12 cellular contexts compared by ENCODE assay signal in the genomic region with DNA sequence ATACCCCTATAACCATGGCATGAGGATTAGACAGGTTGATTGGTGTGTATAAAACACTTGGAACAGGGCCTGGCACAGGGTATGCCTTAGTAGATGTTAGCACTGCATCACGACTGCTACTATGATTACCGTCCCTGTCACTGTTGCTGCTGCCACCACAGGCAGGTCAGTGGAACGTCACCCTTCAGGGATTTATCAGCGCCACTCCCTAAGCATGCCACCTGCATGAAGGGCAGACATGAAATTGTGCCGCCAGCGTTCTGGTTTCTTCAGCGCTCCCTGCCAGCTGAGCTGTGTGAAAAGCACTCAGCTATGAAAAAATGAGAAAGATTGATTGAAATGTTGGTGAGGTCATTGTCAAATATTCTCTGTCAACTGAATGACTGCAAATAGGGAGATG.
A peak's percentile ranks its signal among the peaks of the same experiment; 100 is the strongest.
DNase-seq lines count a peak whose midpoint lies in the region; TF ChIP-seq lines count a peak whose summit lies in the region.
"Had no signal": no experiment of that assay in that cellular context is flagged by ENCODE, and none has a peak within 500 bp of the region (broad histone marks: within the 10 kb centered on the region; RNA-seq: fewer than 3 reads in every experiment).

No MANE protein-coding gene starts in this region.

- in situ Hi-C loops in GM13977 (cut with MboI; ENCODE audit: low pct_unique_long_range_greater_than_20kb, low sequenced_read_pairs, unreplicated experiment): no loop called here

- TF ChIP-seq CTCF in C4-2B (conservative IDR thresholded peaks at IDR 0.05) (peak; percentile 64), GM13977 (IDR thresholded peaks at IDR 0.05; ENCODE audit: extremely low read depth, insufficient read depth, missing control alignments) (peak; percentile 22)

- H3K27ac ChIP-seq in C4-2B: no peak overlapping the region

- no peak for DNase-seq in GM13977 (ENCODE audit: low spot score)
- DNase-seq in NCI-H460 (ENCODE audit: extremely low read depth, low read depth): peak; percentile 2
- DNase-seq in germinal center (ENCODE audit: low spot score): peak; percentile 13
- no peak for DNase-seq in SIG-M5 (lab: John Stamatoyannopoulos, UW)
- no peak for DNase-seq in hippocampal formation (lab: John Stamatoyannopoulos, UW)
- no peak for DNase-seq in CD1c-positive myeloid dendritic cell (ENCODE audit: extremely low spot score)
- DNase-seq in activated CD4-positive, alpha-beta T cell treated with anti-CD3 and anti-CD28 coated beads for 4 hours: no peak
- DNase-seq: erythroblast; KG1; naive thymus-derived CD4-positive, alpha-beta T cell; stimulated activated naive B cell treated with anti-CD40 and anti-IgM and Interleukin-4, amounts not matched to agents 10 μg/mL and 1 μg/mL and 100 μg/mL, for 72 hours had no signal

Comparison
In these comparisons a context has a peak if more than half of its experiments do, and no peak if none do; other contexts are left out.
1. DNase-seq: peak in NCI-H460 (single experiment) and germinal center (single experiment); none in GM13977 (single experiment), SIG-M5 (single experiment), hippocampal formation (0 of 2), CD1c-positive myeloid dendritic cell (single experiment) and activated CD4-positive, alpha-beta T cell treated with anti-CD3 and anti-CD28 coated beads for 4 hours (0 of 2).